25 cellular contexts compared by ENCODE assay signal in the genomic region with DNA sequence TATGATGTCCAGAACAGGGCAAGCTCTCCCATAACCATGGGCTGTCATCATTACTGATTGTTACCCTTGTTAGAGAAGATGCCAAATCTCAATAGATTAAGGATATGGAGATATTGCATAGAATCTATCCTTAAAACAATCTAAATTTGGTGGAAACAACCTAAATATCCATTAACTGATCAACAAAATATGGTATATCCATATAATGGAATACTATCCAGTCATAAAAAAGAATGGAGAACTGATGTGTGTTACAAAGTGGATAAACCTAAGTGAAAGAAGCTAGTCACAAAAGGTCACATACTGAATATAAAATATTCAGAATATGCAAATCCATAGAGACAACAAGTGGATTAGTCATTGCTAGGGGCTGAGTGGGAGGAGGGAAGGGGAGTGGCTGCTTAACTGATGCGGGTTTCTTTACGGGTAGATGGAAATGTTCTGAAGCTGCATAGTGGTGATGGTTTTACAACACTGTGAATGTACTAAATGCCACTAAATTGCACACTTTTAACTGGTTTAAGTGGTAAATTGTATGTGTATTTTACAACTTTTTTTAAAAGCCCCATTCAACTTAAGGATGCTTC. TPM values are rescaled to one million over a fixed set of nuclear protein-coding genes. Genes with fewer than 3 reads are reported as not detected.
DNase-seq lines count a peak whose midpoint lies in the region; ATAC-seq and TF ChIP-seq lines count a peak whose summit lies in the region.
"Had no signal": no experiment of that assay in that cellular context is flagged by ENCODE, and none has a peak within 500 bp of the region (broad histone marks: within the 10 kb centered on the region; RNA-seq: fewer than 3 reads in every experiment).

No MANE protein-coding gene starts in this region.

- CTCF ChIA-PET in activated CD4-positive, alpha-beta T cell treated with anti-CD3 and anti-CD28 coated beads for 36 hours (lab: Charles Lee) = interaction anchor here (0.9 kb wide), 1 partner anchor 72 kb away, joined by 4 read pairs; no protein-coding TSS in a partner anchor

- no peaks in the 10 kb centered on the region for H3K36me3 ChIP-seq in gastroesophageal sphincter
- H3K36me3 ChIP-seq: BE2C; BLaER1 treated with 17β-estradiol and CSF1 and Interleukin-3, amounts not matched to agents 10 nM and 100 nM; HAP-1 had no signal

- H3K36me3 Mint-ChIP-seq in activated CD4-positive, alpha-beta T cell treated with anti-CD3 and anti-CD28 coated beads for 36 hours (ENCODE audit: low read depth) = no peaks in the 10 kb centered on the region
- no peaks in the 10 kb centered on the region for H3K36me3 Mint-ChIP-seq in activated CD4-positive, alpha-beta T cell treated with anti-CD3 and anti-CD28 coated beads, Interleukin-2, amount 10 ng/mL, durations not matched to agents 24 days and 14 days (ENCODE audit: low read depth)
- no peaks in the 10 kb centered on the region for H3K36me3 Mint-ChIP-seq in activated T-helper 17 cell treated with anti-CD3 and anti-CD28 coated beads, Interleukin-2, amount 50 U/mL, for 72 hours (ENCODE audit: low read depth)
- H3K36me3 Mint-ChIP-seq: CD14-positive monocyte had no signal

- no peak overlapping the region for H3K4me3 ChIP-seq in fibroblast of mammary gland (ENCODE audit: control insufficient read depth, low read depth, low read length)
- H3K4me3 ChIP-seq in gastroesophageal sphincter = no peak overlapping the region
- H3K4me3 ChIP-seq: A549; BLaER1 treated with 17β-estradiol and CSF1 and Interleukin-3, amounts not matched to agents 10 nM and 100 nM; GM12878; GM23338; HAP-1 had no signal

- peak; percentile 21 for DNase-seq in activated CD4-positive, alpha-beta T cell treated with anti-CD3 and anti-CD28 coated beads for 36 hours
- no peak for DNase-seq in activated CD4-positive, alpha-beta T cell treated with anti-CD3 and anti-CD28 coated beads, Interleukin-2, amount 10 ng/mL, durations not matched to agents 24 days and 14 days
- DNase-seq in NCI-H526 (lab: John Stamatoyannopoulos, UW) (peak; percentile 64 to 72), fibroblast of mammary gland (ENCODE audit: low read depth) (peak; percentile 1), LoVo (ENCODE audit: low spot score) (no peak)
- no peak for DNase-seq in activated CD4-positive, CD25-positive, alpha-beta regulatory T cell treated with anti-CD3 and anti-CD28 coated beads, Interleukin-2, amount 50 U/mL, for 72 hours
- DNase-seq: 8988T; ACHN; AML-193; BE2C; CD4-positive, alpha-beta T cell; CD8-positive, alpha-beta memory T cell; DMS 273 treated with DMSO at 0.1 percent for 48 hours; DMS79; EL; GDM1; HFFc6 had no signal

- H3K9me3 Mint-ChIP-seq in activated CD4-positive, alpha-beta T cell treated with anti-CD3 and anti-CD28 coated beads for 36 hours (ENCODE audit: low read depth) = peaks cover 3% of the 10 kb centered on the region
- H3K9me3 Mint-ChIP-seq in activated CD4-positive, alpha-beta T cell treated with anti-CD3 and anti-CD28 coated beads, Interleukin-2, amount 10 ng/mL, durations not matched to agents 24 days and 14 days = no peaks in the 10 kb centered on the region
- H3K9me3 Mint-ChIP-seq in activated T-helper 17 cell treated with anti-CD3 and anti-CD28 coated beads, Interleukin-2, amount 50 U/mL, for 72 hours = no peaks in the 10 kb centered on the region
- H3K9me3 Mint-ChIP-seq: CD4-positive, alpha-beta T cell had no signal

- H3K27me3 ChIP-seq in gastroesophageal sphincter = no peaks in the 10 kb centered on the region
- H3K27me3 ChIP-seq: BE2C; BLaER1 treated with 17β-estradiol and CSF1 and Interleukin-3, amounts not matched to agents 10 nM and 100 nM had no signal

- ATAC-seq in activated CD4-positive, alpha-beta T cell treated with anti-CD3 and anti-CD28 coated beads for 36 hours = peak; percentile 63
- ATAC-seq in activated T-helper 17 cell treated with anti-CD3 and anti-CD28 coated beads, Interleukin-2, amount 50 U/mL, for 72 hours (replicated peaks) = peak; percentile 92
- no peak for ATAC-seq in gastroesophageal sphincter
- ATAC-seq: A549, GM12878, GM23338 had no signal

- POLR2A ChIA-PET in activated CD4-positive, alpha-beta T cell treated with anti-CD3 and anti-CD28 coated beads for 36 hours (lab: Charles Lee) = no interaction called here

- TF ChIP-seq EP300 in gastroesophageal sphincter (IDR thresholded peaks at IDR 0.05) = no peak

- peaks cover 0 to 8% (median 0%) of the 10 kb centered on the region in 3 donors for H3K9me3 ChIP-seq in gastroesophageal sphincter
- H3K9me3 ChIP-seq: A549, HAP-1 had no signal

- peaks cover 15% of the 10 kb centered on the region for H3K27me3 Mint-ChIP-seq in activated CD4-positive, alpha-beta T cell treated with anti-CD3 and anti-CD28 coated beads for 36 hours
- peaks cover 10% of the 10 kb centered on the region for H3K27me3 Mint-ChIP-seq in activated CD4-positive, alpha-beta T cell treated with anti-CD3 and anti-CD28 coated beads, Interleukin-2, amount 10 ng/mL, durations not matched to agents 24 days and 14 days
- H3K27me3 Mint-ChIP-seq in activated T-helper 17 cell treated with anti-CD3 and anti-CD28 coated beads, Interleukin-2, amount 50 U/mL, for 72 hours = peaks cover 14% of the 10 kb centered on the region

- no peak overlapping the region for H3K27ac Mint-ChIP-seq in activated CD4-positive, alpha-beta T cell treated with anti-CD3 and anti-CD28 coated beads for 36 hours
- H3K27ac Mint-ChIP-seq in activated CD4-positive, alpha-beta T cell treated with anti-CD3 and anti-CD28 coated beads, Interleukin-2, amount 10 ng/mL, durations not matched to agents 24 days and 14 days = no peak overlapping the region
- peak overlapping the region; percentile 19 for H3K27ac Mint-ChIP-seq in activated T-helper 17 cell treated with anti-CD3 and anti-CD28 coated beads, Interleukin-2, amount 50 U/mL, for 72 hours
- H3K27ac Mint-ChIP-seq: CD14-positive monocyte; CD4-positive, alpha-beta T cell; CD8-positive, alpha-beta memory T cell; GM23338; HFFc6 had no signal

- intact Hi-C loops in activated CD4-positive, alpha-beta T cell treated with anti-CD3 and anti-CD28 coated beads for 36 hours (cut with DNase I, micrococcal nuclease) = no loop called here
- intact Hi-C loops in activated CD4-positive, alpha-beta T cell treated with anti-CD3 and anti-CD28 coated beads, Interleukin-2, amount 10 ng/mL, durations not matched to agents 24 days and 14 days (cut with micrococcal nuclease) = no loop called here

- 100% methylated on average over 2 of the region's 2 CpGs for WGBS in gastroesophageal sphincter (ENCODE audit: low coverage in 1 of 2), 2 donors

- H3K27ac ChIP-seq in gastroesophageal sphincter = no peak overlapping the region
- H3K27ac ChIP-seq: A549; BLaER1 treated with 17β-estradiol and CSF1 and Interleukin-3, amounts not matched to agents 10 nM and 100 nM had no signal

- H3K4me1 ChIP-seq in gastroesophageal sphincter = no peaks in the 10 kb centered on the region
- H3K4me1 ChIP-seq: BE2C; BLaER1 treated with 17β-estradiol and CSF1 and Interleukin-3, amounts not matched to agents 10 nM and 100 nM; HAP-1 had no signal

- H3K4me1 Mint-ChIP-seq in activated CD4-positive, alpha-beta T cell treated with anti-CD3 and anti-CD28 coated beads for 36 hours = no peaks in the 10 kb centered on the region
- H3K4me1 Mint-ChIP-seq in activated CD4-positive, alpha-beta T cell treated with anti-CD3 and anti-CD28 coated beads, Interleukin-2, amount 10 ng/mL, durations not matched to agents 24 days and 14 days = peaks cover 2% of the 10 kb centered on the region
- no peaks in the 10 kb centered on the region for H3K4me1 Mint-ChIP-seq in activated T-helper 17 cell treated with anti-CD3 and anti-CD28 coated beads, Interleukin-2, amount 50 U/mL, for 72 hours
- H3K4me1 Mint-ChIP-seq: CD8-positive, alpha-beta memory T cell; GM23338 had no signal

- no peak for TF ChIP-seq CTCF in fibroblast of mammary gland (conservative IDR thresholded peaks at IDR 0.05; ENCODE audit: control insufficient read depth, insufficient read depth, low read depth, low read length)
- no peak for TF ChIP-seq CTCF in gastroesophageal sphincter (IDR thresholded peaks at IDR 0.05)

- no peak overlapping the region for H3K4me3 Mint-ChIP-seq in activated CD4-positive, alpha-beta T cell treated with anti-CD3 and anti-CD28 coated beads for 36 hours
- no peak overlapping the region for H3K4me3 Mint-ChIP-seq in activated CD4-positive, alpha-beta T cell treated with anti-CD3 and anti-CD28 coated beads, Interleukin-2, amount 10 ng/mL, durations not matched to agents 24 days and 14 days
- peak overlapping the region; percentile 24 for H3K4me3 Mint-ChIP-seq in activated T-helper 17 cell treated with anti-CD3 and anti-CD28 coated beads, Interleukin-2, amount 50 U/mL, for 72 hours
- H3K4me3 Mint-ChIP-seq: CD14-positive monocyte; CD4-positive, alpha-beta T cell; CD8-positive, alpha-beta memory T cell; GM23338; HFFc6 had no signal

- TF ChIP-seq POLR2A in gastroesophageal sphincter (IDR thresholded peaks at IDR 0.05) = no peak

RNA-seq across cellular contexts. Expression of gene SMCO4, which starts 36.1 kb away (rescaled TPM):
- total RNA-seq in activated CD4-positive, alpha-beta T cell treated with anti-CD3 and anti-CD28 coated beads for 36 hours = 10 to 100 TPM; 24.5 to 24.6 TPM
- 30.0 and 33.7 TPM in 2 replicates for total RNA-seq in activated CD4-positive, alpha-beta T cell treated with anti-CD3 and anti-CD28 coated beads, Interleukin-2, amount 10 ng/mL, durations not matched to agents 24 days and 14 days
- 10 to 100 TPM; 49.3 to 82.4 TPM for total RNA-seq in activated T-helper 17 cell treated with anti-CD3 and anti-CD28 coated beads, Interleukin-2, amount 50 U/mL, for 72 hours
- 10 to 100 TPM in 3 of 4 donors, 1 to 10 TPM in 1; 5.6 to 15.5 (median 11.6) TPM for total RNA-seq in gastroesophageal sphincter

Comparison
In these comparisons a context has a peak if more than half of its experiments do, and no peak if none do; other contexts are left out.
1. DNase-seq: peak in activated CD4-positive, alpha-beta T cell treated with anti-CD3 and anti-CD28 coated beads for 36 hours (single experiment), NCI-H526 (2 of 2) and fibroblast of mammary gland (single experiment); none in activated CD4-positive, alpha-beta T cell treated with anti-CD3 and anti-CD28 coated beads, Interleukin-2, amount 10 ng/mL, durations not matched to agents 24 days and 14 days (single experiment), LoVo (single experiment) and activated CD4-positive, CD25-positive, alpha-beta regulatory T cell treated with anti-CD3 and anti-CD28 coated beads, Interleukin-2, amount 50 U/mL, for 72 hours (single experiment).